In genomic region chr10:112002191-112002590, GRCh38 we compare ENCODE assay signal across 24 cellular contexts.
"Had no signal": no experiment of that assay in that cellular context is flagged by ENCODE, and none has a peak within 500 bp of the region (broad histone marks: within the 10 kb centered on the region; RNA-seq: fewer than 3 reads in every experiment).

No MANE protein-coding gene starts in this region.

- DNase-seq: IMR-90, Karpas-422, KG1, MG63, NCI-H1092, NCI-H1105 treated with DMSO at 0.1 percent for 48 hours, NCI-H1417 treated with DMSO at 0.1 percent for 48 hours, NCI-H146, NCI-H187, NCI-H2029, NCI-H2081 treated with DMSO at 0.1 percent for 48 hours, NCI-H2171, NCI-H226, NCI-H446, NCI-H510A, NCI-H524 treated with DMSO at 0.1 percent for 48 hours, NCI-H69, NCI-H774, Right ventricle myocardium superior, RPMI8226, SIG-M5 had no signal

- H3K27me3 ChIP-seq: MG63, SJSA1 had no signal

- H3K4me1 ChIP-seq: SJSA1 had no signal

- H3K4me3 ChIP-seq: MG63, SJSA1, SK-N-MC had no signal

- ATAC-seq: HepG2 had no signal

- H3K9me3 ChIP-seq: MG63, SJSA1 had no signal

- H3K36me3 ChIP-seq: MG63, SJSA1 had no signal

- H3K27ac ChIP-seq: SJSA1, SK-N-MC had no signal
